10 cellular contexts compared by ENCODE assay signal in genomic region chr3:142725352-142725739, GRCh38. TPM values are rescaled to one million over a fixed set of nuclear protein-coding genes. Genes with fewer than 3 reads are reported as not detected.
DNase-seq lines count a peak whose midpoint lies in the region; ATAC-seq and FAIRE-seq lines count a peak whose summit lies in the region.
"Had no signal": no experiment of that assay in that cellular context is flagged by ENCODE, and none has a peak within 500 bp of the region (broad histone marks: within the 10 kb centered on the region; RNA-seq: fewer than 3 reads in every experiment).

No MANE protein-coding gene starts in this region.

- no peaks in the 10 kb centered on the region for H3K36me3 Mint-ChIP-seq in T-helper 1 cell treated with Interleukin-12 subunit alpha and Interleukin-12 subunit beta and Interleukin-4 antibody, amounts not matched to agents 30 μg/mL and 1 μg/mL, for 36 hours (ENCODE audit: low read depth)
- H3K36me3 Mint-ChIP-seq in activated T-helper 1 cell treated with anti-CD3 and anti-CD28 coated beads, Interleukin-12 subunit alpha, Interleukin-12 subunit beta, Interleukin-2, Interleukin-4 antibody, amounts not matched to agents 30 ng/mL and 10 ng/mL and 1 ng/mL, durations not matched to agents 14 hours and 24 hours and 36 hours (ENCODE audit: low read depth): no peaks in the 10 kb centered on the region
- peaks cover 0 to 2% of the 10 kb centered on the region in 2 donors for H3K36me3 Mint-ChIP-seq in stimulated activated naive B cell treated with anti-CD40 and anti-IgM and Interleukin-4, amounts not matched to agents 10 μg/mL and 1 μg/mL and 100 μg/mL, for 72 hours

- no peak for FAIRE-seq in RCC 7860 (lab: Jason Lieb, UNC)
- FAIRE-seq: A204.1 had no signal

- H3K9me3 ChIP-seq in iPS-18a (ENCODE audit: control insufficient read depth, low read depth, low read length): no peaks in the 10 kb centered on the region

- H3K36me3 ChIP-seq in iPS-18a (ENCODE audit: control insufficient read depth, low read depth, low read length): no peaks in the 10 kb centered on the region

- peak overlapping the region; percentile 93 for H3K9ac ChIP-seq in iPS-18a (ENCODE audit: low read length)

- H3K9me3 Mint-ChIP-seq in T-helper 1 cell treated with Interleukin-12 subunit alpha and Interleukin-12 subunit beta and Interleukin-4 antibody, amounts not matched to agents 30 μg/mL and 1 μg/mL, for 36 hours: no peaks in the 10 kb centered on the region
- no peaks in the 10 kb centered on the region for H3K9me3 Mint-ChIP-seq in activated T-helper 1 cell treated with anti-CD3 and anti-CD28 coated beads, Interleukin-12 subunit alpha, Interleukin-12 subunit beta, Interleukin-2, Interleukin-4 antibody, amounts not matched to agents 30 ng/mL and 10 ng/mL and 1 ng/mL, durations not matched to agents 14 hours and 24 hours and 36 hours
- peaks cover 3 to 8% of the 10 kb centered on the region in 2 donors for H3K9me3 Mint-ChIP-seq in stimulated activated naive B cell treated with anti-CD40 and anti-IgM and Interleukin-4, amounts not matched to agents 10 μg/mL and 1 μg/mL and 100 μg/mL, for 72 hours

- H3K27me3 Mint-ChIP-seq in T-helper 1 cell treated with Interleukin-12 subunit alpha and Interleukin-12 subunit beta and Interleukin-4 antibody, amounts not matched to agents 30 μg/mL and 1 μg/mL, for 36 hours (ENCODE audit: low read depth): peaks cover 51% of the 10 kb centered on the region
- H3K27me3 Mint-ChIP-seq in activated T-helper 1 cell treated with anti-CD3 and anti-CD28 coated beads, Interleukin-12 subunit alpha, Interleukin-12 subunit beta, Interleukin-2, Interleukin-4 antibody, amounts not matched to agents 30 ng/mL and 10 ng/mL and 1 ng/mL, durations not matched to agents 14 hours and 24 hours and 36 hours (ENCODE audit: insufficient read depth): peaks cover 41% of the 10 kb centered on the region
- peaks cover 32 to 33% of the 10 kb centered on the region in 2 donors for H3K27me3 Mint-ChIP-seq in stimulated activated naive B cell treated with anti-CD40 and anti-IgM and Interleukin-4, amounts not matched to agents 10 μg/mL and 1 μg/mL and 100 μg/mL, for 72 hours

- peak overlapping the region; percentile 85 for H3K4me3 Mint-ChIP-seq in T-helper 1 cell treated with Interleukin-12 subunit alpha and Interleukin-12 subunit beta and Interleukin-4 antibody, amounts not matched to agents 30 μg/mL and 1 μg/mL, for 36 hours
- H3K4me3 Mint-ChIP-seq in activated T-helper 1 cell treated with anti-CD3 and anti-CD28 coated beads, Interleukin-12 subunit alpha, Interleukin-12 subunit beta, Interleukin-2, Interleukin-4 antibody, amounts not matched to agents 30 ng/mL and 10 ng/mL and 1 ng/mL, durations not matched to agents 14 hours and 24 hours and 36 hours: peak overlapping the region; percentile 86
- peak overlapping the region; percentile 29 to 98 for H3K4me3 Mint-ChIP-seq in stimulated activated naive B cell treated with anti-CD40 and anti-IgM and Interleukin-4, amounts not matched to agents 10 μg/mL and 1 μg/mL and 100 μg/mL, for 72 hours

- peaks cover 6% of the 10 kb centered on the region for H3K4me1 Mint-ChIP-seq in T-helper 1 cell treated with Interleukin-12 subunit alpha and Interleukin-12 subunit beta and Interleukin-4 antibody, amounts not matched to agents 30 μg/mL and 1 μg/mL, for 36 hours (ENCODE audit: low read depth)
- H3K4me1 Mint-ChIP-seq in activated T-helper 1 cell treated with anti-CD3 and anti-CD28 coated beads, Interleukin-12 subunit alpha, Interleukin-12 subunit beta, Interleukin-2, Interleukin-4 antibody, amounts not matched to agents 30 ng/mL and 10 ng/mL and 1 ng/mL, durations not matched to agents 14 hours and 24 hours and 36 hours (ENCODE audit: low read depth): peaks cover 4% of the 10 kb centered on the region
- peaks cover 7 to 8% of the 10 kb centered on the region in 2 donors for H3K4me1 Mint-ChIP-seq in stimulated activated naive B cell treated with anti-CD40 and anti-IgM and Interleukin-4, amounts not matched to agents 10 μg/mL and 1 μg/mL and 100 μg/mL, for 72 hours

- intact Hi-C loops in activated T-helper 1 cell treated with anti-CD3 and anti-CD28 coated beads, Interleukin-12 subunit alpha, Interleukin-12 subunit beta, Interleukin-2, Interleukin-4 antibody, amounts not matched to agents 30 ng/mL and 10 ng/mL and 1 ng/mL, durations not matched to agents 14 hours and 24 hours and 36 hours (cut with micrococcal nuclease): loop anchor here (2.0 to 10.0 kb wide), 6 partner anchors 439 to 1245 kb away; partner anchors contain the start of genes ATP1B3, DIPK2A, GK5 and RNF7

- H3K4me3 ChIP-seq in iPS-18a (ENCODE audit: low read length): peak overlapping the region; percentile 95

- ATAC-seq in stimulated activated naive B cell treated with anti-CD40 and anti-IgM and Interleukin-4, amounts not matched to agents 10 μg/mL and 1 μg/mL and 100 μg/mL, for 72 hours (replicated peaks): no peak

- DNase-seq in T-helper 1 cell: no peak
- DNase-seq in activated T-helper 1 cell treated with anti-CD3 and anti-CD28 coated beads, Interleukin-12 subunit alpha, Interleukin-12 subunit beta, Interleukin-2, Interleukin-4 antibody, amounts not matched to agents 30 ng/mL and 10 ng/mL and 1 ng/mL, durations not matched to agents 14 hours and 24 hours and 36 hours (ENCODE audit: low spot score): no peak
- DNase-seq in stimulated activated naive B cell treated with anti-CD40 and anti-IgM and Interleukin-4, amounts not matched to agents 10 μg/mL and 1 μg/mL and 100 μg/mL, for 72 hours: no peak
- DNase-seq in stimulated activated CD4-positive, alpha-beta T cell treated with anti-CD3 and anti-CD28 coated beads, Interleukin-4, amount 100 ng/mL, for 1 hour: no peak
- no peak for DNase-seq in RCC 7860 (ENCODE audit: low spot score)
- no peak for DNase-seq in germinal center (ENCODE audit: low spot score)
- DNase-seq: cortex of kidney had no signal

- no peak overlapping the region for H3K27ac Mint-ChIP-seq in T-helper 1 cell treated with Interleukin-12 subunit alpha and Interleukin-12 subunit beta and Interleukin-4 antibody, amounts not matched to agents 30 μg/mL and 1 μg/mL, for 36 hours
- H3K27ac Mint-ChIP-seq in activated T-helper 1 cell treated with anti-CD3 and anti-CD28 coated beads, Interleukin-12 subunit alpha, Interleukin-12 subunit beta, Interleukin-2, Interleukin-4 antibody, amounts not matched to agents 30 ng/mL and 10 ng/mL and 1 ng/mL, durations not matched to agents 14 hours and 24 hours and 36 hours: no peak overlapping the region
- H3K27ac Mint-ChIP-seq in stimulated activated naive B cell treated with anti-CD40 and anti-IgM and Interleukin-4, amounts not matched to agents 10 μg/mL and 1 μg/mL and 100 μg/mL, for 72 hours: no peak overlapping the region

- H3K27me3 ChIP-seq in iPS-18a (ENCODE audit: control insufficient read depth, insufficient read depth, low read length): no peaks in the 10 kb centered on the region

- H3K4me1 ChIP-seq in iPS-18a (ENCODE audit: control insufficient read depth, low read depth, low read length): no peaks in the 10 kb centered on the region

- peak overlapping the region; percentile 76 for H3K27ac ChIP-seq in iPS-18a (ENCODE audit: low read length)

RNA-seq across cellular contexts. Expression of gene TRPC1, which starts 1.5 kb away (rescaled TPM):
- 0.66 and 1.1 TPM in 2 replicates for total RNA-seq in activated T-helper 1 cell treated with anti-CD3 and anti-CD28 coated beads, Interleukin-12 subunit alpha, Interleukin-12 subunit beta, Interleukin-2, Interleukin-4 antibody, amounts not matched to agents 30 ng/mL and 10 ng/mL and 1 ng/mL, durations not matched to agents 14 hours and 24 hours and 36 hours
